In the genomic region with DNA sequence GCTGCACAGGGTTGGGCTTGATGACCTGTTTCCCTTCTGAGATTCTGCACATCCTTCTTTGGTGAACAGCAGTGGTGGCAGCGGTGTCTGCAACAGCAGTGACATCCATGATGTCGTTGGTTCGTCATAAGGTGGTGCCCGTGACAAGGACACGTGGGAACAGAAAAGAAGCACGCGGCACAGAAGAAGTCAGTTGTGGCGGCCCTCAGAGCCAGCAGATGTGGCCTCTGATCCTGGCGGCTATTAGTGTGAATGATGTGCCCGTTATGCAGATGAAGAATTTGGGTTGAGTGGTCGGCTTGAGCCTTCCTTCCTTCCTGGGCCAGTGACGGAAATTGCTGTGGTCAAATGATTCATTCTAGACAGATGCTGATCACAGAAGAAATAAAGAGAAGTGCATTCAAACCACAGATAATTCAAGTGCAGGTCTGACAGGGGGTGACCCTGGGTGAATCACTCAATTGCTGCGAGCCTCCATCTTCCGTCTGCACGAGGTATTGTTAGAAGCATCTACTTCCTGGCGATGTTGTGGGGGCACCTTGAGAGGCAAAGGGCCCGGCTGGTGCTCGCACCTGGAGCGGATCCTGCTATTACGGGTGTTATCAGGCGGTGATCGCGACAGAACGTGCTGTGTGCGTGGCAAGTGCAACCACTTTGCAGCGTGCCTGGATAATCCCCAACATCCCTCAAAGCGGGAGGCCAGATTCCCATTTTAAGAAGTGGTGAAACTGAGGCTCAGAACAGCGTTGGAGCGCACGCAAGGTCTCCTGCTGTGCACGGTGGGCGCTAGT, we compare ENCODE assay signal across 8 cellular contexts.
DNase-seq lines count a peak whose midpoint lies in the region; ATAC-seq lines count a peak whose summit lies in the region.

No MANE protein-coding gene starts in this region.

- ATAC-seq in HG03432 (IDR thresholded peaks at IDR 0.05; ENCODE audit: unreplicated experiment), result no peak
- no peak for ATAC-seq in GM21423 (IDR thresholded peaks at IDR 0.05; ENCODE audit: unreplicated experiment)
- no peak for ATAC-seq in HG02763 (IDR thresholded peaks at IDR 0.05; ENCODE audit: unreplicated experiment)

- DNase-seq in AG08396 (ENCODE audit: low spot score), result peak; percentile 88
- DNase-seq in MV-4-11 (lab: John Stamatoyannopoulos, UW), result peak; percentile 100
- DNase-seq in activated CD8-positive, alpha-beta memory T cell treated with anti-CD3 and anti-CD28 coated beads, Interleukin-2, amount 50 U/mL, for 24 hours (ENCODE audit: extremely low read depth), result peak; percentile 27
- peak; percentile 5 for DNase-seq in foreskin melanocyte
- DNase-seq in stimulated activated CD8-positive, alpha-beta memory T cell treated with anti-CD3 and anti-CD28 coated beads, Interleukin-2, amount 100 ng/mL, for 1 hour (ENCODE audit: low read depth in 2 of 2), result peak; percentile 30 to 32

Comparison
In these comparisons a context has a peak if more than half of its experiments do, and no peak if none do; other contexts are left out.
1. DNase-seq: peak in every context shown above with its lines; median percentile 100 in MV-4-11; 88 in AG08396; 31 in stimulated activated CD8-positive, alpha-beta memory T cell treated with anti-CD3 and anti-CD28 coated beads, Interleukin-2, amount 100 ng/mL, for 1 hour; 27 in activated CD8-positive, alpha-beta memory T cell treated with anti-CD3 and anti-CD28 coated beads, Interleukin-2, amount 50 U/mL, for 24 hours; 5 in foreskin melanocyte.